13 cellular contexts compared by ENCODE assay signal in the genomic region with DNA sequence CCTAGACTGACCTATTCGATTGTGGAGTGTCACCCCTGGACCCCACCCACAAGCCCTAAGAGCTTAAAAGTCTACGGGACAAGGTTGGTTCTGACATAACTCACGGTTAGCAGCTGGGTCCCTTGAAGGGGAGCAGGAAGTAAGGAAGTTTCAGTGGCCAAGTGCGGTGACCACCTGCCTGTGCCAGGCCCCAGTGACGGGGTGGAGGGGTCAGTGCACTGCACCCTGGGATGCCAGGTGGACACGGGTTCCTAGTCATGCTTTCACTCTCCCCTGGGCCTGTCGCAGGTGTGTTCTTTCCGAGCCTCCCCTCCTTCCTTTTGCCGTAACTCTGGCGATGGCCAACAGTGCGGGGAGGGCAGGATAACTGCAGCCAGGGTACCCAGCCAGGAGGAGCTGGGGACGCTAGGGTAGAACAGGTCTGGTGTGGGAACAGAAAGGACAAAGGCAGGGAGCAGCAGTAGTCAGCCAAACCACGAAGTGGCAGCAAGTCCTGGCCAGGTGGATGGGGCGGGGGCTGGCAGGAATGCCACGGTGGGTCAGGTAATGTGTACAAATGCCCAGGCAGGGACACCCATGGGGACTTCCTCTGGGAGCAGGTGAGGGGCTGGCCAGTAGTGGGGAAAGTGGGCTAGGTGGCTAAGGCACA. TPM values are rescaled to one million over a fixed set of nuclear protein-coding genes. Genes with fewer than 3 reads are reported as not detected.
DNase-seq lines count a peak whose midpoint lies in the region; ATAC-seq and TF ChIP-seq lines count a peak whose summit lies in the region.
"Had no signal": no experiment of that assay in that cellular context is flagged by ENCODE, and none has a peak within 500 bp of the region (broad histone marks: within the 10 kb centered on the region; RNA-seq: fewer than 3 reads in every experiment).

No MANE protein-coding gene starts in this region.

- intact Hi-C loops in cardiac septum (cut with DNase I), result no loop called here

- H3K4me3 ChIP-seq in right atrium auricular region (no peak overlapping the region), endodermal cell (ENCODE audit: low read length) (no peak overlapping the region)
- H3K4me3 ChIP-seq: HAP-1 had no signal

- no peak overlapping the region for H3K4me3 Mint-ChIP-seq in stimulated activated effector memory CD8-positive, alpha-beta T cell treated with anti-CD3 and anti-CD28 coated beads, Interleukin-12 subunit alpha, Interleukin-12 subunit beta, amount 100 ng/mL, for 72 hours
- H3K4me3 Mint-ChIP-seq in endodermal cell, result no peak overlapping the region
- H3K4me3 Mint-ChIP-seq: B cell; CD4-positive, alpha-beta T cell had no signal

- peaks cover 22% of the 10 kb centered on the region for H3K27me3 Mint-ChIP-seq in endodermal cell (ENCODE audit: insufficient read depth)
- H3K27me3 Mint-ChIP-seq: B cell; CD4-positive, alpha-beta T cell had no signal

- no peak overlapping the region for H3K9ac ChIP-seq in endodermal cell (ENCODE audit: extremely low read depth, low read length, poor library complexity, severe bottlenecking)

- no peaks in the 10 kb centered on the region for H3K36me3 ChIP-seq in right atrium auricular region
- H3K36me3 ChIP-seq in endodermal cell (ENCODE audit: control insufficient read depth, insufficient read depth, low read length), result no peaks in the 10 kb centered on the region
- H3K36me3 ChIP-seq: HAP-1 had no signal

- TF ChIP-seq CTCF in right atrium auricular region (IDR thresholded peaks at IDR 0.05) (no peak), endodermal cell (conservative IDR thresholded peaks at IDR 0.05) (no peak)

- H3K4me1 ChIP-seq in right atrium auricular region, result no peaks in the 10 kb centered on the region
- no peaks in the 10 kb centered on the region for H3K4me1 ChIP-seq in endodermal cell (ENCODE audit: control insufficient read depth, insufficient read depth, low read length)
- H3K4me1 ChIP-seq: HAP-1 had no signal

- DNase-seq in right atrium auricular region (ENCODE audit: low spot score) (peak; percentile 50), cardiac septum (ENCODE audit: low spot score) (no peak), islet precursor cell (peak; percentile 43), NCI-H1092 treated with DMSO at 0.1 percent for 48 hours (lab: John Stamatoyannopoulos, UW) (no peak), endodermal cell (no peak)
- DNase-seq in stimulated activated effector memory CD8-positive, alpha-beta T cell treated with anti-CD3 and anti-CD28 coated beads, Interleukin-12 subunit alpha, Interleukin-12 subunit beta, amount 100 ng/mL, for 72 hours (ENCODE audit: low spot score in 2 of 2), result peak in 1 of 2 donors; percentile 22
- DNase-seq: C1 segment of cervical spinal cord; CD4-positive, alpha-beta T cell; DMS79; GOT3 had no signal

- peak overlapping the region; percentile 54 for H3K27ac Mint-ChIP-seq in stimulated activated effector memory CD8-positive, alpha-beta T cell treated with anti-CD3 and anti-CD28 coated beads, Interleukin-12 subunit alpha, Interleukin-12 subunit beta, amount 100 ng/mL, for 72 hours
- H3K27ac Mint-ChIP-seq in endodermal cell, result no peak overlapping the region
- H3K27ac Mint-ChIP-seq: B cell; CD4-positive, alpha-beta T cell had no signal

- H3K9me3 Mint-ChIP-seq in stimulated activated effector memory CD8-positive, alpha-beta T cell treated with anti-CD3 and anti-CD28 coated beads, Interleukin-12 subunit alpha, Interleukin-12 subunit beta, amount 100 ng/mL, for 72 hours, result no peaks in the 10 kb centered on the region
- H3K9me3 Mint-ChIP-seq in endodermal cell, result peaks cover 7% of the 10 kb centered on the region
- H3K9me3 Mint-ChIP-seq: CD4-positive, alpha-beta T cell had no signal

- H3K9me3 ChIP-seq in right atrium auricular region, result no peaks in the 10 kb centered on the region
- H3K9me3 ChIP-seq in endodermal cell (ENCODE audit: control insufficient read depth, low read length), result no peaks in the 10 kb centered on the region
- H3K9me3 ChIP-seq: HAP-1 had no signal

- WGBS in endodermal cell (ENCODE audit: insufficient coverage in 1 of 2, insufficient read length in 1 of 2), 2 experiments, result 89 to 94% methylated on average over 8 to 15 of the region's 15 CpGs

- no peaks in the 10 kb centered on the region for H3K4me1 Mint-ChIP-seq in stimulated activated effector memory CD8-positive, alpha-beta T cell treated with anti-CD3 and anti-CD28 coated beads, Interleukin-12 subunit alpha, Interleukin-12 subunit beta, amount 100 ng/mL, for 72 hours
- H3K4me1 Mint-ChIP-seq in endodermal cell, result peaks cover 9% of the 10 kb centered on the region

- no peak overlapping the region for H3K27ac ChIP-seq in right atrium auricular region
- no peak overlapping the region for H3K27ac ChIP-seq in endodermal cell (ENCODE audit: low read depth, low read length)

- H3K27me3 ChIP-seq in right atrium auricular region (no peaks in the 10 kb centered on the region), endodermal cell (ENCODE audit: control insufficient read depth, insufficient read depth, low read length, poor library complexity, severe bottlenecking) (no peaks in the 10 kb centered on the region)

- ATAC-seq in stimulated activated effector memory CD8-positive, alpha-beta T cell treated with anti-CD3 and anti-CD28 coated beads, Interleukin-12 subunit alpha, Interleukin-12 subunit beta, amount 100 ng/mL, for 72 hours, result no peak
- no peak for ATAC-seq in GM21515 (IDR thresholded peaks at IDR 0.05; ENCODE audit: unreplicated experiment)

- no peaks in the 10 kb centered on the region for H3K36me3 Mint-ChIP-seq in stimulated activated effector memory CD8-positive, alpha-beta T cell treated with anti-CD3 and anti-CD28 coated beads, Interleukin-12 subunit alpha, Interleukin-12 subunit beta, amount 100 ng/mL, for 72 hours
- H3K36me3 Mint-ChIP-seq in endodermal cell (ENCODE audit: low read depth), result no peaks in the 10 kb centered on the region

RNA-seq across cellular contexts. Expression of a gene that starts 58.3 kb away (rescaled TPM):
- total RNA-seq in right atrium auricular region (10 to 100 TPM; 53.9 to 94.8 TPM), cardiac septum (41.4 TPM), endodermal cell (1 to 10 TPM; 5.4 TPM)
- polyA plus RNA-seq in endodermal cell (2013, experiment 1 of 2), result 14.1 TPM
- polyA plus RNA-seq in endodermal cell (2013, experiment 2 of 2), result 13.2 TPM

Comparison
In these comparisons a context has a peak if more than half of its experiments do, and no peak if none do; other contexts are left out.
1. DNase-seq: peak in right atrium auricular region (single experiment) and islet precursor cell (single experiment); none in cardiac septum (single experiment), NCI-H1092 treated with DMSO at 0.1 percent for 48 hours (single experiment) and endodermal cell (single experiment).